1 cellular context compared by ENCODE assay signal in the genomic region with DNA sequence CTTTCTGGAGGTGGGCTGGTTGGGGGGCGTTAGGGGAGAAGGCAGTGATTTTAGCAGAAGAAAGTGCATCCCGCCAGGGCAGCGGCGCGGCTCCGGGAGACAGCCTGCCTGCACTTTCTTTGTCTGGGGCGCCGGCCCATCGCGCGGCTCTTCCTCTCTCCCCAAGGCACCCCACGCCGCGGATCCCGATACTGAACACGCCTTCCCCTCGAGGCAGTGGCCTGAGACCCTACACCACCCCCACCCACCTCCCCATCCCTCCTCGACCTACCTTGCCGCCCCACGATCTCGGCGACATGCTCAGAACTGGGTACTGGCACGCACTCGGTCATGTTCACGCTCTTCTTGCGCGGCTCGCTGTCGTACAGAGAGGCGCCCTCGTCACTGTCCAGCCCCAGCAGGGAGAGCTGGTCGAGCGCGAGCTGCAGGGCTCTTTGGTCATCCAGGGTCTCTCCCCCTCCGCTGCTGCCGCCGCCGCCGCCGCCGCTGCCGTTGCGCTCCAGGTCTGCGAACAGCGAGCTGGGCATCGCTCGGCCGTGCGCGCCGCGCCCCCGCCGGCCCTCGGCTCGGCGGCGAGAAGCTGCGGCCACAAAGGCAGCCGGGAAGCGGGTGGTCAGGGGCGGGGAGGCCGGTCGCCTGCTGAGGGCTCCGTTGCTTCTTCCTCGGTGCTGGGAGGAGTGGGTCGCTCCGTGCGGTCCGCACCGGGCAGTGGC.
TF ChIP-seq lines count a peak whose summit lies in the region.

No MANE protein-coding gene starts in this region.

TF ChIP-seq in IMR-90, 13 proteins besides CTCF, POLR2A, EP300 and RAD21:
- TF ChIP-seq RCOR1 (IDR thresholded peaks at IDR 0.05; ENCODE audit: insufficient replicate concordance, low read length) (no peak), BHLHE40 (IDR thresholded peaks at IDR 0.05; ENCODE audit: low read depth, low read length) (0 out of 2 replicates have a peak, but pooled peaks have one; percentile 8), MAFK (IDR thresholded peaks at IDR 0.05; ENCODE audit: low read depth, low read length) (no peak), MXI1 (IDR thresholded peaks at IDR 0.05; ENCODE audit: borderline replicate concordance, low read depth, low read length) (peak; percentile 25)
